8 cellular contexts compared by ENCODE assay signal in the genomic region with DNA sequence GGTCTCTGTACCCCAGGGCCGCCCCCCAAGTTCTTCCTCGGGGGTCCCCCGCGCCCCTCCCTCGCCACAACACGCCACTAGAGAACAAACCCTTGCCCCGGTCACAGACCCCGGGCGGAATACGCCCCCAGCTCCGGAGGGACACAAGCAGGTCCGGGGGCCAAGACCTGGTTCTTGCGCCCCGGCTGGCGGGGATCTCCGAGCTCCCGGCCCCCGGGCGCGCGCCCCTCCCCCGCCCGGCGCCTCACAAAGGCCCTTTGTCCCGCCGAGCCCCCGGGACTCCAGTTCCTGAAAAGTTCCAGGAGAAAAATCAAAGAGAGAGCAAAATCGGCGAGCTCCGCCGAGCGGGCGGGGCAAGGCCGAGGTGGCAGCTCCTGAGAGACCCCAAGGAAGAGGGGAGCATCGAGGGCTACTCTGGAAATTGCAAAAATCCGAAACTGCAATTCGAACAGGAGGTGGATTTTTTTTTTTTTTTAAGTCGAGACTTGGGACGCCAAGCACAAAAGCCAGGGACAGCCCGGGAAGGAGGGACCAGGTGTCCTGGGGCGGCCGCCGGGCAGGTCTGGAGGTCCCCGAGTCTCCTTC. TPM values are rescaled to one million over a fixed set of nuclear protein-coding genes. Genes with fewer than 3 reads are reported as not detected.
DNase-seq lines count a peak whose midpoint lies in the region; ATAC-seq and TF ChIP-seq lines count a peak whose summit lies in the region.

No MANE protein-coding gene starts in this region.

- peaks cover 19% of the 10 kb centered on the region for H3K4me1 Mint-ChIP-seq in activated T-cell treated with anti-CD3 and anti-CD28 coated beads, Interleukin-2, amount 50 U/mL, for 72 hours (ENCODE audit: low read depth)

- peak overlapping the region; percentile 94 for H3K27ac ChIP-seq in right cardiac atrium (ENCODE audit: low read length)

- no peaks in the 10 kb centered on the region for H3K9me3 Mint-ChIP-seq in activated T-cell treated with anti-CD3 and anti-CD28 coated beads, Interleukin-2, amount 50 U/mL, for 72 hours

- H3K27me3 ChIP-seq in right cardiac atrium (ENCODE audit: control insufficient read depth, insufficient read depth), result no peaks in the 10 kb centered on the region

- under 1% methylated on average over 44 of the region's 44 CpGs for WGBS in right cardiac atrium

- peaks cover 5% of the 10 kb centered on the region for H3K4me1 ChIP-seq in right cardiac atrium (ENCODE audit: control insufficient read depth, insufficient read depth, low read length)

- peaks cover 39% of the 10 kb centered on the region for H3K27me3 Mint-ChIP-seq in activated T-cell treated with anti-CD3 and anti-CD28 coated beads, Interleukin-2, amount 50 U/mL, for 72 hours (ENCODE audit: low read depth)

- H3K4me3 ChIP-seq in right cardiac atrium (ENCODE audit: low read length), result peak overlapping the region; percentile 96

- peak overlapping the region; percentile 75 to 84 for H3K4me3 Mint-ChIP-seq in activated T-cell treated with anti-CD3 and anti-CD28 coated beads, Interleukin-2, amount 50 U/mL, for 72 hours

- no peak for TF ChIP-seq CTCF in GM13976 (IDR thresholded peaks at IDR 0.05; ENCODE audit: borderline replicate concordance, control extremely low read depth, extremely low read depth, insufficient read depth, missing control alignments)

- intact Hi-C loops in right cardiac atrium (cut with DNase I) (no loop called here), sciatic nerve (cut with DNase I) (no loop called here)

- DNase-seq in GM13976 (ENCODE audit: low spot score), result peak; percentile 25
- DNase-seq in activated T-cell treated with anti-CD3 and anti-CD28 coated beads, Interleukin-2, amount 50 U/mL, for 72 hours, result no peak
- DNase-seq in right cardiac atrium, result peak; percentile 48 to 83 (median 78)
- peak; percentile 79 for DNase-seq in sciatic nerve (ENCODE audit: low spot score)

- H3K9me3 ChIP-seq in right cardiac atrium (ENCODE audit: control insufficient read depth, low read length), result no peaks in the 10 kb centered on the region

- in situ Hi-C loops in GM13976 (cut with MboI; ENCODE audit: low sequenced_read_pairs, unreplicated experiment), result no loop called here

- H3K27ac Mint-ChIP-seq in activated T-cell treated with anti-CD3 and anti-CD28 coated beads, Interleukin-2, amount 50 U/mL, for 72 hours, result no peak overlapping the region

- ATAC-seq in activated T-cell treated with anti-CD3 and anti-CD28 coated beads, Interleukin-2, amount 50 U/mL, for 72 hours (replicated peaks in 1 of 2), result no peak
- ATAC-seq in right cardiac atrium (no peak), sciatic nerve (peak; percentile 14), HG02973 (IDR thresholded peaks at IDR 0.05; ENCODE audit: unreplicated experiment) (no peak), HG03159 (IDR thresholded peaks at IDR 0.05; ENCODE audit: unreplicated experiment) (no peak), GM21576 (IDR thresholded peaks at IDR 0.05; ENCODE audit: unreplicated experiment) (no peak), GM21390 (IDR thresholded peaks at IDR 0.05; ENCODE audit: unreplicated experiment) (no peak)

- no peaks in the 10 kb centered on the region for H3K36me3 Mint-ChIP-seq in activated T-cell treated with anti-CD3 and anti-CD28 coated beads, Interleukin-2, amount 50 U/mL, for 72 hours (ENCODE audit: insufficient read depth in 2 of 2)

RNA-seq across cellular contexts. Expression of gene TNRC18, which starts 4.0 kb away (rescaled TPM):
- total RNA-seq in activated T-cell treated with anti-CD3 and anti-CD28 coated beads, Interleukin-2, amount 50 U/mL, for 72 hours, result 10 to 100 TPM; 67.6 to 69.0 TPM
- total RNA-seq in right cardiac atrium, result 10 to 100 TPM; 33.1 to 46.6 (median 39.3) TPM
- 38.9 TPM for polyA plus RNA-seq in right cardiac atrium
- total RNA-seq in sciatic nerve, result 107 TPM

Comparison
In these comparisons a context has a peak if more than half of its experiments do, and no peak if none do; other contexts are left out.
1. DNase-seq: peak in GM13976 (single experiment), right cardiac atrium (3 of 3) and sciatic nerve (single experiment); none in activated T-cell treated with anti-CD3 and anti-CD28 coated beads, Interleukin-2, amount 50 U/mL, for 72 hours (0 of 2).